8 cellular contexts compared by ENCODE assay signal in genomic region chr14:95523818-95524448, GRCh38. TPM values are rescaled to one million over a fixed set of nuclear protein-coding genes. Genes with fewer than 3 reads are reported as not detected.
A peak's percentile ranks its signal among the peaks of the same experiment; 100 is the strongest.
DNase-seq lines count a peak whose midpoint lies in the region; ATAC-seq and TF ChIP-seq lines count a peak whose summit lies in the region.

No MANE protein-coding gene starts in this region.

- DNase-seq in AG04449 (ENCODE audit: low read depth, low spot score): peak; percentile 90
- peak; percentile 73 for DNase-seq in NB4 (ENCODE audit: low read depth)
- peak; percentile 37 for DNase-seq in activated naive CD4-positive, alpha-beta T cell treated with Interleukin-2 at 50 U/mL for 16 hours
- no peak for DNase-seq in immature natural killer cell
- no peak for DNase-seq in effector CD4-positive, alpha-beta T cell
- no peak for DNase-seq in NCI-H1092 treated with DMSO at 0.1 percent for 48 hours (lab: John Stamatoyannopoulos, UW)
- no peak for DNase-seq in G401 (ENCODE audit: low spot score)
- DNase-seq in gastrocnemius medialis: no peak

- H3K4me3 ChIP-seq in AG04449 (ENCODE audit: low read depth, low read length): no peak overlapping the region; the same call in 1 of the 2 replicates
- H3K4me3 ChIP-seq in NB4 (ENCODE audit: low read depth, low read length): peak overlapping the region; percentile 35
- H3K4me3 ChIP-seq in gastrocnemius medialis: no peak overlapping the region

- no peaks in the 10 kb centered on the region for H3K36me3 ChIP-seq in gastrocnemius medialis

- no peaks in the 10 kb centered on the region for H3K36me3 Mint-ChIP-seq in immature natural killer cell

- ATAC-seq in gastrocnemius medialis: no peak

- TF ChIP-seq POLR2A in NB4 (IDR thresholded peaks at IDR 0.05; ENCODE audit: extremely low read depth, insufficient read length) (no peak), gastrocnemius medialis (IDR thresholded peaks at IDR 0.05) (no peak)

- no peaks in the 10 kb centered on the region for H3K27me3 Mint-ChIP-seq in immature natural killer cell (ENCODE audit: low read depth in 3 of 3)

- no peaks in the 10 kb centered on the region for H3K9me3 ChIP-seq in gastrocnemius medialis

- CTCF ChIA-PET in AG04449 (lab: Yijun Ruan, JAX): interaction anchor here (1.0 to 8.0 kb wide), 10 partner anchors 9 to 86 kb away, joined by 3 to 201 read pairs (median 5); no protein-coding TSS in a partner anchor

- no peaks in the 10 kb centered on the region for H3K9me3 Mint-ChIP-seq in immature natural killer cell

- H3K4me1 ChIP-seq in gastrocnemius medialis: peaks cover 42 to 46% of the 10 kb centered on the region in 2 donors

- intact Hi-C loops in gastrocnemius medialis (cut with DNase I; ENCODE audit: low total_unique reads): no loop called here

- no peak overlapping the region for H3K27ac ChIP-seq in gastrocnemius medialis

- peak overlapping the region; percentile 81 to 95 (median 91) for H3K27ac Mint-ChIP-seq in immature natural killer cell

- H3K4me3 Mint-ChIP-seq in immature natural killer cell: peak overlapping the region; percentile 40 to 78 (median 76)

- POLR2A ChIA-PET in AG04449 (lab: Yijun Ruan, JAX): interaction anchor here (0.6 to 1.4 kb wide), 8 partner anchors 9 to 157 kb away, joined by 3 to 7 read pairs (median 4); no protein-coding TSS in a partner anchor

- no peaks in the 10 kb centered on the region for H3K27me3 ChIP-seq in gastrocnemius medialis

- peaks cover 54 to 57% of the 10 kb centered on the region in 2 donors for H3K4me1 Mint-ChIP-seq in immature natural killer cell

- in situ Hi-C loops in G401 (cut with HindIII; ENCODE audit: low sequenced_read_pairs) (no loop called here), gastrocnemius medialis (cut with MboI; ENCODE audit: low sequenced_read_pairs in 4 of 4) (no loop called here)

- TF ChIP-seq CTCF in AG04449 (IDR thresholded peaks at IDR 0.05; ENCODE audit: insufficient read depth, low read length, missing control alignments): no peak
- TF ChIP-seq CTCF in NB4 (IDR thresholded peaks at IDR 0.05; ENCODE audit: low read depth, low read length): peak; percentile 20
- no peak for TF ChIP-seq CTCF in gastrocnemius medialis (IDR thresholded peaks at IDR 0.05 in 4 of 5, conservative IDR thresholded peaks at IDR 0.05 in 1 of 5)

RNA-seq across cellular contexts. Expression of gene SYNE3, which starts 7.5 kb away (rescaled TPM):
- 1 to 10 TPM in 2 of 3 donors, not detected in 1; 1.0 to 1.4 TPM for polyA plus RNA-seq in immature natural killer cell
- 0.55 and 2.4 TPM in 2 replicates for total RNA-seq in G401 (2014; rRNA removed; shearing (Covaris generic))
- total RNA-seq in gastrocnemius medialis: 1 to 10 TPM; 4.7 to 7.1 (median 5.1) TPM

RNA-seq across cellular contexts. Expression of gene GLRX5, which starts 10.9 kb away (rescaled TPM):
- polyA plus RNA-seq in immature natural killer cell: 10 to 100 TPM; 54.5 to 87.1 (median 81.7) TPM
- 104 and 105 TPM in 2 replicates for total RNA-seq in G401 (2014; rRNA removed; shearing (Covaris generic))
- total RNA-seq in gastrocnemius medialis: 10 to 100 TPM; 28.0 to 83.2 (median 74.0) TPM

Comparison
In these comparisons a context has a peak if more than half of its experiments do, and no peak if none do; other contexts are left out.
1. DNase-seq: peak in AG04449 (single experiment), NB4 (single experiment) and activated naive CD4-positive, alpha-beta T cell treated with Interleukin-2 at 50 U/mL for 16 hours (single experiment); none in immature natural killer cell (0 of 3), effector CD4-positive, alpha-beta T cell (single experiment), NCI-H1092 treated with DMSO at 0.1 percent for 48 hours (single experiment), G401 (single experiment) and gastrocnemius medialis (0 of 2).